25 cellular contexts compared by ENCODE assay signal in genomic region chr1:176648556-176648955, GRCh38.
"Had no signal": no experiment of that assay in that cellular context is flagged by ENCODE, and none has a peak within 500 bp of the region (broad histone marks: within the 10 kb centered on the region; RNA-seq: fewer than 3 reads in every experiment).

No MANE protein-coding gene starts in this region.

- H3K36me3 Mint-ChIP-seq: mesothelial cell of epicardium had no signal

- H3K27ac Mint-ChIP-seq: dendritic cell treated with granulocyte-macrophage colony-stimulating factor and Interleukin-4, amounts not matched to agents 40 ng/mL and 50 ng/mL, for 4 days; effector memory CD8-positive, alpha-beta T cell; endodermal cell; mesothelial cell of epicardium; naive B cell; naive thymus-derived CD8-positive, alpha-beta T cell had no signal

- DNase-seq: cortex of kidney; effector CD8-positive, alpha-beta T cell; effector memory CD8-positive, alpha-beta T cell; endodermal cell; erythroblast; esophagus squamous epithelium; foreskin fibroblast; foreskin melanocyte; gastrocnemius medialis; glutamatergic neuron; head of caudate nucleus; heart right ventricle; hippocampal formation; left cardiac atrium; left lung; left ventricle myocardium superior; lower lobe of right lung; mesenchymal stem cell; mucosa of descending colon; naive B cell; naive thymus-derived CD8-positive, alpha-beta T cell had no signal

- H3K4me3 ChIP-seq: esophagus squamous epithelium, gastrocnemius medialis, heart right ventricle, left lung, lower lobe of right lung, mucosa of descending colon had no signal

- FAIRE-seq: islet of Langerhans, keratinocyte had no signal

- H3K27me3 Mint-ChIP-seq: dendritic cell treated with granulocyte-macrophage colony-stimulating factor and Interleukin-4, amounts not matched to agents 40 ng/mL and 50 ng/mL, for 4 days; effector memory CD8-positive, alpha-beta T cell; naive B cell had no signal

- H3K4me1 Mint-ChIP-seq: endodermal cell; mesothelial cell of epicardium; naive B cell; naive thymus-derived CD8-positive, alpha-beta T cell had no signal

- H3K4me3 Mint-ChIP-seq: dendritic cell treated with granulocyte-macrophage colony-stimulating factor and Interleukin-4, amounts not matched to agents 40 ng/mL and 50 ng/mL, for 4 days; effector memory CD8-positive, alpha-beta T cell; endodermal cell; mesothelial cell of epicardium; naive B cell; naive thymus-derived CD8-positive, alpha-beta T cell had no signal
